In the genomic region with DNA sequence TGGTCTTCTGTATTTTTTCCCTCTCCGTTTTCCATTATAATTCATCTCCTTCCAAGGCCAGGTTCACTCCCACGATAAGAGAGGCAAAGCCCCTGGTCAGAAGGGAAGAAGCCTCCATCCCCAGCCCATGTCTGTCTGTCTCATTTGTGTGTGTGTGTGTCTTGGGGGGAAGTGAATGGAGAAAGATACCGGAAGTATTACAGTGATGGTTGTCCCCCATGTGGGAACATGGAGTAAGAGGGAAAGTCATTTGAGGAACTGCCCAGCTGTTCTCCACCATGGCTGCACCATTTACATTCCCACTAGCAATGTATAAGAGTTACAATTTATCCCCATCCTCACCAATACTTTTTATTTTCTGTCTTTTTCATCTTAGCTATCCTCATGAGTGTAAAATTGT, we compare ENCODE assay signal across 1 cellular context.
TF ChIP-seq lines count a peak whose summit lies in the region.

No MANE protein-coding gene starts in this region.

TF ChIP-seq in endothelial cell of umbilical vein, 7 proteins besides CTCF, POLR2A, EP300 and RAD21 (continued from another document):
- TF ChIP-seq FOS (IDR thresholded peaks at IDR 0.05; ENCODE audit: borderline replicate concordance, insufficient read depth, low read length) (no peak), POLR2AphosphoS5 (IDR thresholded peaks at IDR 0.05; ENCODE audit: insufficient read depth, low read depth, low read length) (no peak), JUN (IDR thresholded peaks at IDR 0.05; ENCODE audit: borderline replicate concordance, insufficient read depth, insufficient read length, low read depth) (no peak)
- TF ChIP-seq, protein P1, sequence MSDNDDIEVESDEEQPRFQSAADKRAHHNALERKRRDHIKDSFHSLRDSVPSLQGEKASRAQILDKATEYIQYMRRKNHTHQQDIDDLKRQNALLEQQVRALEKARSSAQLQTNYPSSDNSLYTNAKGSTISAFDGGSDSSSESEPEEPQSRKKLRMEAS (IDR thresholded peaks at IDR 0.05; ENCODE audit: insufficient read depth, insufficient read length): no peak
